ENCODE assay signal across 8 cellular contexts in the genomic region with DNA sequence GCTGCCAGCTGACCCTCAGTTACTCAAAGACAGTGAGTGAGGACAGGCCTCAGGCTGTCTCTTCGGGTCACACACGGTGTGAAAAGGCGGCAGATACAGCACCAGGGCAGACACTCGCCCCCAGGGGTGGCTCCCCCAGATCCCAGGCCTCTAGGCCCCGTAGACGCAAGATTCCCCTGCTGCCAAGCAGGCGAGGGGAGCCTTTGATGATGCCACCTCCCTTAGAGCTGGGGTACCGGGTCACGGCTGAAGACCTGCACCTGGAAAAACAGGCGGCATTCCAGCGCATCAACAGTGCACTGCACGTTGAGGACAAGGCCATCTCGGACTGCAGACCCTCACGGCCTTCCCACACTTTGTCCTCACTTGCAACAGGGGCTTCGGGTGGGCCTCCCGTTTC.
A peak's percentile ranks its signal among the peaks of the same experiment; 100 is the strongest.
DNase-seq lines count a peak whose midpoint lies in the region; ATAC-seq, FAIRE-seq and TF ChIP-seq lines count a peak whose summit lies in the region.
"Not testable (repeated sequence)": the region's sequence is repeated elsewhere in the genome, so short reads cannot be mapped to it uniquely, and the experiment has no call there.

No MANE protein-coding gene starts in this region.

- H3K27me3 ChIP-seq in heart left ventricle, right lobe of liver, pancreas, testis: not testable (repeated sequence)

- not testable (repeated sequence) for ATAC-seq in heart left ventricle, right lobe of liver, pancreas

- 94 to 97% (median 96%) methylated on average over 14 to 16 of the region's 16 CpGs for WGBS in heart left ventricle, 4 donors
- whole genome bisulfite sequencing in right lobe of liver (ENCODE audit: insufficient coverage, low coverage, low lambda C conversion rate, missing lambda C conversion rate), result 98% methylated on average over 14 of the region's 16 CpGs
- WGBS in pancreas, 2 donors, result 94 to 97% methylated on average over 14 of the region's 16 CpGs
- 93 to 94% methylated on average over 13 to 16 of the region's 16 CpGs for whole genome bisulfite sequencing in testis, 2 donors

- FAIRE-seq in pancreas (lab: Jason Lieb, UNC), result not testable (repeated sequence)

- H3K9me3 ChIP-seq in heart left ventricle, right lobe of liver, pancreas, testis: not testable (repeated sequence)

- H3K36me3 ChIP-seq in heart left ventricle, result peaks cover 0 to 21% (median 3%) of the 10 kb centered on the region in 9 donors
- H3K36me3 ChIP-seq in right lobe of liver; pancreas; testis (ENCODE audit: low read depth, missing control alignments): not testable (repeated sequence)

- not testable (repeated sequence) for H3K4me3 ChIP-seq in heart left ventricle, right lobe of liver, pancreas, testis

- not testable (repeated sequence) for TF ChIP-seq CTCF in heart left ventricle (IDR thresholded peaks at IDR 0.05); right lobe of liver (IDR thresholded peaks at IDR 0.05); pancreas (IDR thresholded peaks at IDR 0.05); testis (IDR thresholded peaks at IDR 0.05)

- intact Hi-C loops in heart left ventricle (cut with DNase I); right lobe of liver (cut with DNase I); pancreas (cut with DNase I); testis (cut with DNase I; ENCODE audit: low total_unique reads): not testable (repeated sequence)

- H3K4me1 ChIP-seq in heart left ventricle, right lobe of liver, pancreas, testis: not testable (repeated sequence)

- peak; percentile 0 for DNase-seq in EH (ENCODE audit: low read depth)
- DNase-seq in SK-N-DZ (ENCODE audit: low spot score), result peak; percentile 8
- DNase-seq in activated effector memory CD4-positive, alpha-beta T cell treated with anti-CD3 and anti-CD28 coated beads, Interleukin-2, amount 50 U/mL, for 16 hours, result peak; percentile 70
- DNase-seq in effector CD4-positive, alpha-beta T cell, result peak; percentile 10
- peak in 4 of 5 donors; percentile 41 to 81 (median 49) for DNase-seq in heart left ventricle
- peak; percentile 52 to 66 (median 56) for DNase-seq in right lobe of liver
- peak; percentile 20 to 94 (median 56) for DNase-seq in pancreas
- peak; percentile 25 for DNase-seq in testis

- H3K27ac ChIP-seq in heart left ventricle, right lobe of liver, pancreas, testis: not testable (repeated sequence)

- not testable (repeated sequence) for TF ChIP-seq POLR2A in heart left ventricle (IDR thresholded peaks at IDR 0.05); right lobe of liver (IDR thresholded peaks at IDR 0.05); testis (IDR thresholded peaks at IDR 0.05)

Comparison
In these comparisons a context has a peak if more than half of its experiments do, and no peak if none do; other contexts are left out.
1. DNase-seq: peak in every context shown above with its lines; median percentile 70 in activated effector memory CD4-positive, alpha-beta T cell treated with anti-CD3 and anti-CD28 coated beads, Interleukin-2, amount 50 U/mL, for 16 hours; 56 in pancreas; 56 in right lobe of liver; 49 in heart left ventricle; 25 in testis; 10 in effector CD4-positive, alpha-beta T cell; 8 in SK-N-DZ; 0 in EH.